28 cellular contexts compared by ENCODE assay signal in genomic region chr6:147837540-147837939, GRCh38.
"Had no signal": no experiment of that assay in that cellular context is flagged by ENCODE, and none has a peak within 500 bp of the region (broad histone marks: within the 10 kb centered on the region; RNA-seq: fewer than 3 reads in every experiment).

No MANE protein-coding gene starts in this region.

- H3K27ac Mint-ChIP-seq: dendritic cell treated with granulocyte-macrophage colony-stimulating factor and Interleukin-4, amounts not matched to agents 40 ng/mL and 50 ng/mL, for 4 days; endodermal cell; immature natural killer cell; naive thymus-derived CD4-positive, alpha-beta T cell; nephron progenitor cell; stimulated activated memory B cell treated with anti-CD40 and anti-IgM and Interleukin-4, amounts not matched to agents 10 μg/mL and 1 μg/mL and 100 μg/mL, for 72 hours; type B pancreatic cell had no signal

- H3K4me1 Mint-ChIP-seq: endodermal cell; immature natural killer cell; naive thymus-derived CD4-positive, alpha-beta T cell; stimulated activated memory B cell treated with anti-CD40 and anti-IgM and Interleukin-4, amounts not matched to agents 10 μg/mL and 1 μg/mL and 100 μg/mL, for 72 hours had no signal

- H3K4me3 Mint-ChIP-seq: dendritic cell treated with granulocyte-macrophage colony-stimulating factor and Interleukin-4, amounts not matched to agents 40 ng/mL and 50 ng/mL, for 4 days; endodermal cell; immature natural killer cell; naive thymus-derived CD4-positive, alpha-beta T cell; nephron progenitor cell; stimulated activated memory B cell treated with anti-CD40 and anti-IgM and Interleukin-4, amounts not matched to agents 10 μg/mL and 1 μg/mL and 100 μg/mL, for 72 hours; type B pancreatic cell had no signal

- H3K36me3 Mint-ChIP-seq: immature natural killer cell; naive thymus-derived CD4-positive, alpha-beta T cell; stimulated activated memory B cell treated with anti-CD40 and anti-IgM and Interleukin-4, amounts not matched to agents 10 μg/mL and 1 μg/mL and 100 μg/mL, for 72 hours had no signal

- H3K9me3 Mint-ChIP-seq: dendritic cell treated with granulocyte-macrophage colony-stimulating factor and Interleukin-4, amounts not matched to agents 40 ng/mL and 50 ng/mL, for 4 days; endodermal cell; nephron progenitor cell; stimulated activated memory B cell treated with anti-CD40 and anti-IgM and Interleukin-4, amounts not matched to agents 10 μg/mL and 1 μg/mL and 100 μg/mL, for 72 hours; type B pancreatic cell had no signal

- H3K27me3 ChIP-seq: esophagus muscularis mucosa, sigmoid colon, spleen, testis, tibial artery had no signal

- H3K9me3 ChIP-seq: esophagus muscularis mucosa, prostate gland, sigmoid colon, testis, tibial artery had no signal

- H3K36me3 ChIP-seq: esophagus muscularis mucosa, prostate gland, sigmoid colon, spleen, tibial artery had no signal

- H3K27me3 Mint-ChIP-seq: dendritic cell treated with granulocyte-macrophage colony-stimulating factor and Interleukin-4, amounts not matched to agents 40 ng/mL and 50 ng/mL, for 4 days; type B pancreatic cell had no signal

- H3K4me3 ChIP-seq: esophagus muscularis mucosa, prostate gland, sigmoid colon, skin epidermis, spleen, testis, tibial artery had no signal

- H3K4me1 ChIP-seq: esophagus muscularis mucosa, prostate gland, spleen, testis, tibial artery had no signal

- FAIRE-seq: colon, keratinocyte had no signal

- ATAC-seq: left lobe of liver; naive thymus-derived CD4-positive, alpha-beta T cell; right cardiac atrium; stimulated activated memory B cell treated with anti-CD40 and anti-IgM and Interleukin-4, amounts not matched to agents 10 μg/mL and 1 μg/mL and 100 μg/mL, for 72 hours; stimulated activated naive CD8-positive, alpha-beta T cell treated with anti-CD3 and anti-CD28 coated beads, Interleukin-15, Interleukin-2, amounts not matched to agents 100 U/mL and 50 U/mL, for 24 hours had no signal

- H3K27ac ChIP-seq: esophagus muscularis mucosa, prostate gland, sigmoid colon, skin epidermis, spleen, testis, tibial artery had no signal

- DNase-seq: effector CD8-positive, alpha-beta T cell; endodermal cell; foreskin melanocyte; hypothalamus; immature natural killer cell; mammary epithelial cell; mesendoderm; midbrain; naive thymus-derived CD4-positive, alpha-beta T cell; nephron progenitor cell; nucleus accumbens; right cardiac atrium; sigmoid colon; spleen; stimulated activated CD4-positive, alpha-beta T cell treated with anti-CD3 and anti-CD28 coated beads, Interleukin-4, amount 100 ng/mL, for 4 hours; stimulated activated naive CD8-positive, alpha-beta T cell treated with anti-CD3 and anti-CD28 coated beads, Interleukin-15, Interleukin-2, amounts not matched to agents 100 U/mL and 50 U/mL, for 24 hours; substantia nigra; testis; tibial artery had no signal
